16 cellular contexts compared by ENCODE assay signal in genomic region chr2:145925591-145925990, GRCh38.
A peak's percentile ranks its signal among the peaks of the same experiment; 100 is the strongest.
DNase-seq lines count a peak whose midpoint lies in the region; ATAC-seq, FAIRE-seq and TF ChIP-seq lines count a peak whose summit lies in the region.
"Had no signal": no experiment of that assay in that cellular context is flagged by ENCODE, and none has a peak within 500 bp of the region (broad histone marks: within the 10 kb centered on the region; RNA-seq: fewer than 3 reads in every experiment).

No MANE protein-coding gene starts in this region.

- no peak for FAIRE-seq in H1 (lab: Jason Lieb, UNC)
- FAIRE-seq: GM12878 had no signal

- H3K56ac ChIP-seq in IMR-90 (ENCODE audit: extremely low read depth, insufficient read depth, low read length) (no peak overlapping the region), H1 (replicated peaks; ENCODE audit: insufficient read length, low read depth, low read length) (no peak overlapping the region)

- dilution Hi-C loops in IMR-90 (cut with HindIII; ENCODE audit: low sequenced_read_pairs, unreplicated experiment): no loop called here

- TF ChIP-seq EP300 in H1 (IDR thresholded peaks at IDR 0.05; ENCODE audit: borderline replicate concordance in 1 of 2, low read depth in 2 of 2, low read length in 2 of 2): no peak

- H3K9me3 ChIP-seq in IMR-90 (ENCODE audit: control insufficient read depth, insufficient read depth, low read length) (no peaks in the 10 kb centered on the region), H1 (ENCODE audit: insufficient read depth in 2 of 2, low read depth in 1 of 2, low read length in 1 of 2) (no peaks in the 10 kb centered on the region)

- no peak for TF ChIP-seq CTCF in IMR-90 (conservative IDR thresholded peaks at IDR 0.05; ENCODE audit: low read depth, low read length)
- no peak for TF ChIP-seq CTCF in H1 (IDR thresholded peaks at IDR 0.05; ENCODE audit: control extremely low read depth in 1 of 3, insufficient read depth in 1 of 3, low read depth in 1 of 3, low read length in 3 of 3)

- no peak overlapping the region for H3K23ac ChIP-seq in IMR-90 (ENCODE audit: low read depth, low read length)
- H3K23ac ChIP-seq in H1 (ENCODE audit: insufficient read length): no peak overlapping the region

- no peak overlapping the region for H3K4me3 ChIP-seq in IMR-90 (ENCODE audit: insufficient read depth, low read depth, low read length)
- H3K4me3 ChIP-seq in H1 (ENCODE audit: extremely low read depth in 1 of 4, insufficient read depth in 2 of 4, low read depth in 3 of 4, low read length in 4 of 4): no peak overlapping the region
- H3K4me3 ChIP-seq: GM12878 had no signal

- DNase-seq in IMR-90 (no peak), RPMI8226 (peak; percentile 33), H1 (ENCODE audit: low read depth in 1 of 2, low spot score in 2 of 2) (no peak), GM03348 (ENCODE audit: low spot score) (no peak), T-helper 9 cell (no peak)
- DNase-seq: AML-193; Calu3; CD4-positive, alpha-beta memory T cell; DMS79 treated with DMSO at 0.1 percent for 48 hours; GF-D8; GOT3; H9; KBM-7 had no signal

- H2AK5ac ChIP-seq in IMR-90 (ENCODE audit: low read depth, low read length): no peak overlapping the region
- no peak overlapping the region for H2AK5ac ChIP-seq in H1 (ENCODE audit: low read depth, low read length)

- H3K14ac ChIP-seq in IMR-90 (replicated peaks; ENCODE audit: low read depth, low read length) (no peak overlapping the region), H1 (ENCODE audit: insufficient read length) (no peak overlapping the region)

- H2BK5ac ChIP-seq in IMR-90 (ENCODE audit: low read depth, low read length, poor library complexity, severe bottlenecking): no peak overlapping the region
- H2BK5ac ChIP-seq in H1 (ENCODE audit: low read depth, low read length): no peak overlapping the region

- H2BK12ac ChIP-seq in H1 (ENCODE audit: low read depth, low read length): no peak overlapping the region

- no peaks in the 10 kb centered on the region for H3K79me2 ChIP-seq in H1 (ENCODE audit: control insufficient read depth in 1 of 2, insufficient read depth in 2 of 2, low read length in 2 of 2)

- H3K4me2 ChIP-seq in IMR-90 (ENCODE audit: low read depth, low read length) (no peak overlapping the region), H1 (ENCODE audit: insufficient read depth in 1 of 2, low read depth in 2 of 2, low read length in 2 of 2) (no peak overlapping the region)

- H4K5ac ChIP-seq in IMR-90 (ENCODE audit: low read depth, low read length) (no peak overlapping the region), H1 (ENCODE audit: insufficient read length, low read depth, low read length) (no peak overlapping the region)

- no peaks in the 10 kb centered on the region for H3K36me3 ChIP-seq in IMR-90 (ENCODE audit: control insufficient read depth, insufficient read depth, low read length)
- no peaks in the 10 kb centered on the region for H3K36me3 ChIP-seq in H1 (ENCODE audit: control insufficient read depth in 2 of 4, insufficient read depth in 4 of 4, low read length in 3 of 4)

- H2BK20ac ChIP-seq in IMR-90 (ENCODE audit: low read depth, low read length) (no peak overlapping the region), H1 (ENCODE audit: low read length) (no peak overlapping the region)

- H3K27ac ChIP-seq in IMR-90 (ENCODE audit: insufficient read depth, low read length) (no peak overlapping the region), H1 (ENCODE audit: low read depth, low read length) (no peak overlapping the region)
- H3K27ac ChIP-seq: C4-2B had no signal

- ATAC-seq in IMR-90 (ENCODE audit: low read depth) (no peak), HG03469 (IDR thresholded peaks at IDR 0.05; ENCODE audit: unreplicated experiment) (no peak)
- ATAC-seq: GM12878 had no signal

- no peak overlapping the region for H2BK120ac ChIP-seq in IMR-90 (ENCODE audit: low read depth, low read length)
- no peak overlapping the region for H2BK120ac ChIP-seq in H1 (replicated peaks; ENCODE audit: low read depth, low read length)

- no peak overlapping the region for H2BK15ac ChIP-seq in IMR-90 (ENCODE audit: low read depth, low read length)
- H2BK15ac ChIP-seq in H1 (ENCODE audit: low read length): no peak overlapping the region

- no peak for TF ChIP-seq POLR2A in IMR-90 (IDR thresholded peaks at IDR 0.05; ENCODE audit: low read depth, low read length)
- TF ChIP-seq POLR2A in H1 (IDR thresholded peaks at IDR 0.05; ENCODE audit: control extremely low read depth in 1 of 2, low read depth in 2 of 2, low read length in 2 of 2): no peak

- H3K18ac ChIP-seq in IMR-90 (ENCODE audit: low read depth, low read length) (no peak overlapping the region), H1 (ENCODE audit: extremely low read depth, low read length) (no peak overlapping the region)

- WGBS in IMR-90 (ENCODE audit: extremely low coverage in 2 of 2, insufficient read length in 1 of 2), 2 experiments: 100% methylated on average over 1 of the region's 4 CpGs; no CpG with 5 or more reads in 1 of the 2 experiments
- 97% methylated on average over 4 of the region's 4 CpGs; no CpG with 5 or more reads in 1 of the 2 experiments for WGBS in H1 (ENCODE audit: extremely low coverage in 1 of 2, insufficient coverage in 1 of 2, insufficient read length in 1 of 2, insufficient replicate concordance in 2 of 2, low coverage in 1 of 2, low lambda C conversion rate in 2 of 2, missing lambda C conversion rate in 1 of 2), 2 experiments

- H3K23me2 ChIP-seq in H1 (ENCODE audit: low read depth, low read length): no peaks in the 10 kb centered on the region

- CTCF ChIA-PET in IMR-90 (lab: Yijun Ruan, JAX) (no interaction called here), H1 (lab: Charles Lee; ENCODE audit: partially characterized antibody) (interaction anchor here (0.5 kb wide), 1 partner anchor 291 kb away, joined by 3 read pairs; no protein-coding TSS in a partner anchor)

- intact Hi-C loops in IMR-90 (cut with micrococcal nuclease): loop anchor here (5.0 kb wide), 2 partner anchors 387 to 597 kb away; no protein-coding TSS in a partner anchor

- no TSS peak for BruUV-seq in IMR-90 (replicated peaks; lab: Mats Ljungman, UMichigan)

- no peaks in the 10 kb centered on the region for H3K79me1 ChIP-seq in IMR-90 (ENCODE audit: low read depth in 1 of 2, low read length in 2 of 2)
- H3K79me1 ChIP-seq in H1 (ENCODE audit: low read depth, low read length): no peaks in the 10 kb centered on the region

- H3K4ac ChIP-seq in IMR-90 (ENCODE audit: low read depth, low read length): no peak overlapping the region
- H3K4ac ChIP-seq in H1 (replicated peaks; ENCODE audit: insufficient read length, low read depth, low read length): no peak overlapping the region

- TF ChIP-seq RAD21 in IMR-90 (IDR thresholded peaks at IDR 0.05; ENCODE audit: low read length) (no peak), H1 (IDR thresholded peaks at IDR 0.05 in 1 of 2, conservative IDR thresholded peaks at IDR 0.05 in 1 of 2; ENCODE audit: low read depth in 2 of 2, low read length in 2 of 2) (no peak)

- H3K27me3 ChIP-seq in IMR-90 (ENCODE audit: control insufficient read depth, insufficient read depth, low read length) (no peaks in the 10 kb centered on the region), H1 (replicated peaks in 1 of 4; ENCODE audit: control insufficient read depth in 3 of 4, extremely low read depth in 1 of 4, insufficient read depth in 3 of 4, low read length in 3 of 4) (no peaks in the 10 kb centered on the region)

- no peak overlapping the region for H3K9ac ChIP-seq in IMR-90 (ENCODE audit: low read depth, low read length)
- H3K9ac ChIP-seq in H1 (replicated peaks in 1 of 4; ENCODE audit: extremely low read depth in 1 of 4, low read depth in 3 of 4, low read length in 3 of 4): peak overlapping the region in 1 of 4 experiments; percentile 34; a peak in 1 of 7 replicates

- H2AFZ ChIP-seq in IMR-90 (replicated peaks; ENCODE audit: low read length, poor library complexity) (no peak overlapping the region), H1 (ENCODE audit: low read length) (no peak overlapping the region)

- in situ Hi-C loops in IMR-90 (cut with MboI; ENCODE audit: low sequenced_read_pairs): no loop called here

- H3K4me1 ChIP-seq in IMR-90 (ENCODE audit: control insufficient read depth, insufficient read depth, low read length) (no peaks in the 10 kb centered on the region), H1 (replicated peaks in 1 of 4; ENCODE audit: control insufficient read depth in 3 of 4, insufficient read depth in 4 of 4, low read length in 3 of 4) (peaks cover 0 to 6% (median 0%) of the 10 kb centered on the region in 4 experiments; a peak in 1 of 7 replicates)

- H2AK9ac ChIP-seq in IMR-90 (replicated peaks; ENCODE audit: low read depth, low read length, poor library complexity): no peak overlapping the region

- H4K20me1 ChIP-seq in IMR-90 (ENCODE audit: insufficient read depth, low read length) (no peaks in the 10 kb centered on the region), H1 (replicated peaks in 1 of 2; ENCODE audit: control insufficient read depth in 1 of 2, insufficient read depth in 2 of 2, low read length in 2 of 2) (no peaks in the 10 kb centered on the region)

- POLR2A ChIA-PET in IMR-90 (lab: Charles Lee; ENCODE audit: unreplicated experiment): no interaction called here
- POLR2A ChIA-PET in H1 (lab: Charles Lee; ENCODE audit: partially characterized antibody): no interaction called here

- no peaks in the 10 kb centered on the region for H3K9me1 ChIP-seq in IMR-90 (ENCODE audit: insufficient read depth, low read length)

- H4K91ac ChIP-seq in IMR-90 (ENCODE audit: insufficient read depth, low read depth, low read length): no peak overlapping the region
- H4K91ac ChIP-seq in H1 (replicated peaks; ENCODE audit: insufficient read length, low read length): no peak overlapping the region

- H4K8ac ChIP-seq in IMR-90 (ENCODE audit: low read depth in 2 of 2, low read length in 2 of 2): no peak overlapping the region
- H4K8ac ChIP-seq in H1 (ENCODE audit: extremely low read depth, insufficient read depth, low read length): no peak overlapping the region

TF ChIP-seq in IMR-90, 13 proteins besides CTCF, POLR2A, EP300 and RAD21:
- TF ChIP-seq MXI1 (IDR thresholded peaks at IDR 0.05; ENCODE audit: borderline replicate concordance, low read depth, low read length) (no peak), MAFK (IDR thresholded peaks at IDR 0.05; ENCODE audit: low read depth, low read length) (peak; percentile 96)

TF ChIP-seq in H1, 55 proteins besides CTCF, POLR2A, EP300 and RAD21:
- TF ChIP-seq POLR2AphosphoS5 (IDR thresholded peaks at IDR 0.05; ENCODE audit: low read depth, low read length) (no peak), MAFK (IDR thresholded peaks at IDR 0.05; ENCODE audit: low read depth, low read length) (peak; percentile 74), CHD2 (IDR thresholded peaks at IDR 0.05; ENCODE audit: low read length) (no peak)
